ENCODE assay signal across 14 cellular contexts in genomic region chr9:133710661-133711427, GRCh38. TPM values are rescaled to one million over a fixed set of nuclear protein-coding genes. Genes with fewer than 3 reads are reported as not detected.
DNase-seq lines count a peak whose midpoint lies in the region; ATAC-seq and TF ChIP-seq lines count a peak whose summit lies in the region.
"Had no signal": no experiment of that assay in that cellular context is flagged by ENCODE, and none has a peak within 500 bp of the region (broad histone marks: within the 10 kb centered on the region; RNA-seq: fewer than 3 reads in every experiment).

No MANE protein-coding gene starts in this region.

- H3K9me3 ChIP-seq in endodermal cell (ENCODE audit: control insufficient read depth, low read length) (no peaks in the 10 kb centered on the region), neural cell (ENCODE audit: low read length) (no peaks in the 10 kb centered on the region)
- H3K9me3 ChIP-seq: transverse colon had no signal

- H3K36me3 Mint-ChIP-seq in HFFc6 (ENCODE audit: low read depth), result no peaks in the 10 kb centered on the region
- no peaks in the 10 kb centered on the region for H3K36me3 Mint-ChIP-seq in endodermal cell (ENCODE audit: low read depth)
- H3K36me3 Mint-ChIP-seq in activated CD4-positive, alpha-beta T cell treated with anti-CD3 and anti-CD28 coated beads, Interleukin-2, amount 10 ng/mL, durations not matched to agents 7 days and 5 days (ENCODE audit: low read depth), result no peaks in the 10 kb centered on the region

- peak overlapping the region; percentile 32 for H3K4me3 ChIP-seq in ACC112 (ENCODE audit: low read depth, low read length)
- no peak overlapping the region for H3K4me3 ChIP-seq in endodermal cell (ENCODE audit: low read length)
- H3K4me3 ChIP-seq in neural cell (ENCODE audit: low read length), result no peak overlapping the region
- H3K4me3 ChIP-seq: coronary artery, transverse colon had no signal

- no peaks in the 10 kb centered on the region for H3K79me2 ChIP-seq in ACC112 (ENCODE audit: control insufficient read depth, insufficient read depth, low read length, unreplicated experiment)
- H3K79me2 ChIP-seq in neural cell (replicated peaks; ENCODE audit: insufficient read depth, low read length), result no peaks in the 10 kb centered on the region

- no peaks in the 10 kb centered on the region for H4K20me1 ChIP-seq in neural cell (ENCODE audit: insufficient read depth)

- no peaks in the 10 kb centered on the region for H3K9me3 Mint-ChIP-seq in HFFc6
- H3K9me3 Mint-ChIP-seq in endodermal cell, result no peaks in the 10 kb centered on the region
- no peaks in the 10 kb centered on the region for H3K9me3 Mint-ChIP-seq in activated CD4-positive, alpha-beta T cell treated with anti-CD3 and anti-CD28 coated beads, Interleukin-2, amount 10 ng/mL, durations not matched to agents 7 days and 5 days

- CTCF ChIA-PET in activated CD4-positive, alpha-beta T cell treated with anti-CD3 and anti-CD28 coated beads, Interleukin-2, amount 10 ng/mL, durations not matched to agents 7 days and 5 days (lab: Charles Lee), result no interaction called here

- H3K4me2 ChIP-seq in neural cell (ENCODE audit: low read length), result no peak overlapping the region

- peak overlapping the region; percentile 63 for H2AFZ ChIP-seq in ACC112 (ENCODE audit: low read length, unreplicated experiment)
- H2AFZ ChIP-seq in neural cell (ENCODE audit: low read depth, low read length), result no peak overlapping the region

- no peaks in the 10 kb centered on the region for H3K9me2 ChIP-seq in neural cell (ENCODE audit: insufficient read depth, low read length)

- WGBS in endodermal cell (ENCODE audit: insufficient coverage in 1 of 2, insufficient read length in 1 of 2), 2 experiments, result 88 to 100% methylated on average over 6 to 16 of the region's 16 CpGs

- ATAC-seq in GM19452 (IDR thresholded peaks at IDR 0.05; ENCODE audit: unreplicated experiment) (no peak), HG02870 (IDR thresholded peaks at IDR 0.05; ENCODE audit: unreplicated experiment) (no peak)

- H3K27me3 ChIP-seq in ACC112 (ENCODE audit: insufficient read depth, low read length) (no peaks in the 10 kb centered on the region), endodermal cell (ENCODE audit: control insufficient read depth, insufficient read depth, low read length, poor library complexity, severe bottlenecking) (no peaks in the 10 kb centered on the region), neural cell (ENCODE audit: insufficient read depth, low read depth, low read length) (no peaks in the 10 kb centered on the region)
- H3K27me3 ChIP-seq: transverse colon had no signal

- H3K4me1 Mint-ChIP-seq in HFFc6 (ENCODE audit: low read depth), result peaks cover 31% of the 10 kb centered on the region
- peaks cover 3% of the 10 kb centered on the region for H3K4me1 Mint-ChIP-seq in endodermal cell
- peaks cover 8% of the 10 kb centered on the region for H3K4me1 Mint-ChIP-seq in activated CD4-positive, alpha-beta T cell treated with anti-CD3 and anti-CD28 coated beads, Interleukin-2, amount 10 ng/mL, durations not matched to agents 7 days and 5 days

- no peak for TF ChIP-seq RAD21 in neural cell (conservative IDR thresholded peaks at IDR 0.05)

- H3K4me3 Mint-ChIP-seq in HFFc6, result no peak overlapping the region
- H3K4me3 Mint-ChIP-seq in endodermal cell, result no peak overlapping the region
- H3K4me3 Mint-ChIP-seq in activated CD4-positive, alpha-beta T cell treated with anti-CD3 and anti-CD28 coated beads, Interleukin-2, amount 10 ng/mL, durations not matched to agents 7 days and 5 days, result no peak overlapping the region

- peak overlapping the region; percentile 89; the same call in 1 of the 2 replicates for H3K27ac Mint-ChIP-seq in HFFc6
- H3K27ac Mint-ChIP-seq in endodermal cell, result no peak overlapping the region
- no peak overlapping the region for H3K27ac Mint-ChIP-seq in activated CD4-positive, alpha-beta T cell treated with anti-CD3 and anti-CD28 coated beads, Interleukin-2, amount 10 ng/mL, durations not matched to agents 7 days and 5 days

- DNase-seq in HFFc6 (no peak), endodermal cell (peak; percentile 37), NCI-H345 treated with DMSO at 0.1 percent for 48 hours (lab: John Stamatoyannopoulos, UW; ENCODE audit: unreplicated experiment) (no peak)
- no peak for DNase-seq in activated CD4-positive, alpha-beta T cell treated with anti-CD3 and anti-CD28 coated beads, Interleukin-2, amount 10 ng/mL, durations not matched to agents 7 days and 5 days
- DNase-seq: activated CD4-positive, alpha-beta T cell treated with anti-CD3 and anti-CD28 coated beads for 4 hours; MM.1S; NCI-H2107; RPMI8226; transverse colon had no signal

- H3K4me1 ChIP-seq in ACC112 (ENCODE audit: control insufficient read depth, insufficient read depth, low read length, unreplicated experiment) (peaks cover 71% of the 10 kb centered on the region), endodermal cell (ENCODE audit: control insufficient read depth, insufficient read depth, low read length) (no peaks in the 10 kb centered on the region)
- H3K4me1 ChIP-seq: transverse colon had no signal

- H3K27me3 Mint-ChIP-seq in HFFc6 (ENCODE audit: insufficient read depth) (peaks cover 15% of the 10 kb centered on the region), endodermal cell (ENCODE audit: insufficient read depth) (no peaks in the 10 kb centered on the region)
- no peaks in the 10 kb centered on the region for H3K27me3 Mint-ChIP-seq in activated CD4-positive, alpha-beta T cell treated with anti-CD3 and anti-CD28 coated beads, Interleukin-2, amount 10 ng/mL, durations not matched to agents 7 days and 5 days

- POLR2A ChIA-PET in activated CD4-positive, alpha-beta T cell treated with anti-CD3 and anti-CD28 coated beads, Interleukin-2, amount 10 ng/mL, durations not matched to agents 7 days and 5 days (lab: Charles Lee), result no interaction called here

- peak overlapping the region; percentile 88 for H3K27ac ChIP-seq in ACC112 (ENCODE audit: low read depth, low read length)
- H3K27ac ChIP-seq in endodermal cell (ENCODE audit: low read depth, low read length), result no peak overlapping the region
- peak overlapping the region; percentile 85 for H3K27ac ChIP-seq in neural cell (ENCODE audit: low read length)
- H3K27ac ChIP-seq: transverse colon had no signal

- H3K36me3 ChIP-seq in ACC112 (ENCODE audit: insufficient read depth, low read length), result no peaks in the 10 kb centered on the region
- H3K36me3 ChIP-seq in endodermal cell (ENCODE audit: control insufficient read depth, insufficient read depth, low read length), result no peaks in the 10 kb centered on the region
- no peaks in the 10 kb centered on the region for H3K36me3 ChIP-seq in neural cell (ENCODE audit: insufficient read depth, low read length)
- H3K36me3 ChIP-seq: transverse colon had no signal

- TF ChIP-seq EP300 in neural cell (conservative IDR thresholded peaks at IDR 0.05; ENCODE audit: poor library complexity, severe bottlenecking), result no peak

- TF ChIP-seq CTCF in HFFc6 (IDR thresholded peaks at IDR 0.05) (no peak), endodermal cell (conservative IDR thresholded peaks at IDR 0.05) (no peak), neural cell (IDR thresholded peaks at IDR 0.05; ENCODE audit: poor library complexity, severe bottlenecking) (no peak)

- no peak overlapping the region for H3K9ac ChIP-seq in endodermal cell (ENCODE audit: extremely low read depth, low read length, poor library complexity, severe bottlenecking)
- H3K9ac ChIP-seq in neural cell (ENCODE audit: low read length), result no peak overlapping the region

- no peaks in the 10 kb centered on the region for H3F3A ChIP-seq in neural cell (ENCODE audit: insufficient read depth, low read length, poor library complexity, severe bottlenecking)

TF ChIP-seq in neural cell, 6 proteins besides CTCF, POLR2A, EP300 and RAD21:
- TF ChIP-seq TAF1 (IDR thresholded peaks at IDR 0.05; ENCODE audit: low read depth) (no peak), SMC3 (conservative IDR thresholded peaks at IDR 0.05; ENCODE audit: poor library complexity) (no peak), POLR2AphosphoS5 (IDR thresholded peaks at IDR 0.05) (no peak), MXI1 (conservative IDR thresholded peaks at IDR 0.05; ENCODE audit: poor library complexity, severe bottlenecking) (no peak), EZH2 (IDR thresholded peaks at IDR 0.05; ENCODE audit: borderline replicate concordance, insufficient read depth, low read length, poor library complexity, severe bottlenecking) (no peak)
- TF ChIP-seq, protein P1, sequence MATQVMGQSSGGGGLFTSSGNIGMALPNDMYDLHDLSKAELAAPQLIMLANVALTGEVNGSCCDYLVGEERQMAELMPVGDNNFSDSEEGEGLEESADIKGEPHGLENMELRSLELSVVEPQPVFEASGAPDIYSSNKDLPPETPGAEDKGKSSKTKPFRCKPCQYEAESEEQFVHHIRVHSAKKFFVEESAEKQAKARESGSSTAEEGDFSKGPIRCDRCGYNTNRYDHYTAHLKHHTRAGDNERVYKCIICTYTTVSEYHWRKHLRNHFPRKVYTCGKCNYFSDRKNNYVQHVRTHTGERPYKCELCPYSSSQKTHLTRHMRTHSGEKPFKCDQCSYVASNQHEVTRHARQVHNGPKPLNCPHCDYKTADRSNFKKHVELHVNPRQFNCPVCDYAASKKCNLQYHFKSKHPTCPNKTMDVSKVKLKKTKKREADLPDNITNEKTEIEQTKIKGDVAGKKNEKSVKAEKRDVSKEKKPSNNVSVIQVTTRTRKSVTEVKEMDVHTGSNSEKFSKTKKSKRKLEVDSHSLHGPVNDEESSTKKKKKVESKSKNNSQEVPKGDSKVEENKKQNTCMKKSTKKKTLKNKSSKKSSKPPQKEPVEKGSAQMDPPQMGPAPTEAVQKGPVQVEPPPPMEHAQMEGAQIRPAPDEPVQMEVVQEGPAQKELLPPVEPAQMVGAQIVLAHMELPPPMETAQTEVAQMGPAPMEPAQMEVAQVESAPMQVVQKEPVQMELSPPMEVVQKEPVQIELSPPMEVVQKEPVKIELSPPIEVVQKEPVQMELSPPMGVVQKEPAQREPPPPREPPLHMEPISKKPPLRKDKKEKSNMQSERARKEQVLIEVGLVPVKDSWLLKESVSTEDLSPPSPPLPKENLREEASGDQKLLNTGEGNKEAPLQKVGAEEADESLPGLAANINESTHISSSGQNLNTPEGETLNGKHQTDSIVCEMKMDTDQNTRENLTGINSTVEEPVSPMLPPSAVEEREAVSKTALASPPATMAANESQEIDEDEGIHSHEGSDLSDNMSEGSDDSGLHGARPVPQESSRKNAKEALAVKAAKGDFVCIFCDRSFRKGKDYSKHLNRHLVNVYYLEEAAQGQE (IDR thresholded peaks at IDR 0.05; ENCODE audit: borderline replicate concordance), result no peak

RNA-seq across cellular contexts. Expression of gene SARDH, which starts 27.3 kb away (rescaled TPM):
- total RNA-seq in HFFc6 (2021; fragmentation: NEBNext Ultra II Directional; extraction: Animal tissue kit (Norgen Biotek cat#: 25700)), result 1 to 10 TPM in 4 of 6 experiments, under 1 TPM in 2; 0.24 to 5.1 (median 4.1) TPM
- total RNA-seq in endodermal cell, result 10 to 100 TPM in 1 of 2 donors, 1 to 10 TPM in 1; 8.4 to 11.2 TPM
- polyA plus RNA-seq in endodermal cell (2013, experiment 1 of 2), result 6.2 TPM
- polyA plus RNA-seq in endodermal cell (2013, experiment 2 of 2), result 6.1 TPM
- polyA plus RNA-seq in neural cell, result 0.56 TPM in 1 of 2 replicates, not detected in the other
- polyA minus RNA-seq in neural cell, result 0.35 TPM in 1 of 2 replicates, not detected in the other
- 1 to 10 TPM; 1.9 TPM for total RNA-seq in activated CD4-positive, alpha-beta T cell treated with anti-CD3 and anti-CD28 coated beads, Interleukin-2, amount 10 ng/mL, durations not matched to agents 7 days and 5 days
